11 cellular contexts compared by ENCODE assay signal in genomic region chr19:57436392-57436791, GRCh38. TPM values are rescaled to one million over a fixed set of nuclear protein-coding genes. Genes with fewer than 3 reads are reported as not detected.
DNase-seq lines count a peak whose midpoint lies in the region; ATAC-seq and TF ChIP-seq lines count a peak whose summit lies in the region.
"Had no signal": no experiment of that assay in that cellular context is flagged by ENCODE, and none has a peak within 500 bp of the region (broad histone marks: within the 10 kb centered on the region; RNA-seq: fewer than 3 reads in every experiment).

No MANE protein-coding gene starts in this region.

- H3F3A ChIP-seq in PC-9 (ENCODE audit: insufficient read depth, low read depth) = peaks cover 3% of the 10 kb centered on the region; the same call in 1 of the 2 replicates

- intact Hi-C loops in PC-9 (cut with micrococcal nuclease; ENCODE audit: unreplicated experiment) = no loop called here

- DNase-seq in GM06990 (ENCODE audit: extremely low read depth, insufficient read length) = no peak
- no peak for DNase-seq in PC-9
- DNase-seq in MV-4-11 (lab: John Stamatoyannopoulos, UW) = no peak
- DNase-seq in NAMALWA (ENCODE audit: low spot score) = no peak
- DNase-seq in NCI-H345 (lab: John Stamatoyannopoulos, UW) = no peak
- DNase-seq: mucosa of descending colon, NCI-H1092, tibial artery had no signal

- no peaks in the 10 kb centered on the region for H3K9me2 ChIP-seq in PC-9 (ENCODE audit: insufficient read depth)

- H2AFZ ChIP-seq in PC-9 = no peak overlapping the region
- no peak overlapping the region for H2AFZ ChIP-seq in neuron (ENCODE audit: low read depth, low read length)

- peak overlapping the region; percentile 75 for H3K4me2 ChIP-seq in PC-9

- CTCF ChIA-PET in PC-9 (lab: Charles Lee) = no interaction called here

- no peak overlapping the region for H3K27ac ChIP-seq in PC-9

- H3K79me2 ChIP-seq in PC-9 (ENCODE audit: low read depth) = peaks cover 52% of the 10 kb centered on the region

- H4K20me1 ChIP-seq in PC-9 (ENCODE audit: insufficient read depth) = no peaks in the 10 kb centered on the region

- TF ChIP-seq CTCF in GM06990 (IDR thresholded peaks at IDR 0.05; ENCODE audit: insufficient read depth, low read length, poor library complexity, severe bottlenecking) (no peak), PC-9 (conservative IDR thresholded peaks at IDR 0.05) (no peak)

- POLR2A ChIA-PET in PC-9 (lab: Charles Lee; ENCODE audit: unreplicated experiment) = interaction anchor here (0.6 kb wide), 1 partner anchor 47 kb away, joined by 5 read pairs; the partner anchor contains the start of gene ZNF548

- peak overlapping the region; percentile 12 for H3K9ac ChIP-seq in endocrine pancreas (ENCODE audit: control insufficient read depth, insufficient read depth, low read length)

- H3K4me3 ChIP-seq in GM06990 (replicated peaks; ENCODE audit: low read depth, low read length) = peak overlapping the region; percentile 85
- H3K4me3 ChIP-seq in PC-9 = peak overlapping the region; percentile 81
- peak overlapping the region; percentile 77 for H3K4me3 ChIP-seq in endocrine pancreas (ENCODE audit: control insufficient read depth, insufficient read depth, low read length)
- peak overlapping the region; percentile 66 for H3K4me3 ChIP-seq in neuron (ENCODE audit: low read length)

- H3K9me3 ChIP-seq in PC-9 (ENCODE audit: insufficient read depth, low read depth) = 0 out of 2 replicates have a peak, but pooled peaks cover 3% of the 10 kb centered on the region
- no peaks in the 10 kb centered on the region for H3K9me3 ChIP-seq in endocrine pancreas (ENCODE audit: control insufficient read depth, low read length)
- H3K9me3 ChIP-seq in neuron (ENCODE audit: low read length) = peaks cover 21% of the 10 kb centered on the region

- BruUV-seq in PC-9 (replicated peaks; lab: Mats Ljungman, UMichigan) = no TSS peak

- H3K4me1 ChIP-seq in PC-9 (replicated peaks; ENCODE audit: insufficient read depth) (peaks cover 16% of the 10 kb centered on the region), endocrine pancreas (ENCODE audit: control insufficient read depth, insufficient read depth, low read length) (peaks cover 6% of the 10 kb centered on the region), neuron (ENCODE audit: insufficient read depth, low read length) (peaks cover 8% of the 10 kb centered on the region)

- H3K27me3 ChIP-seq in GM06990 (replicated peaks; ENCODE audit: control insufficient read depth, insufficient read depth, low read length) = no peaks in the 10 kb centered on the region
- no peaks in the 10 kb centered on the region for H3K27me3 ChIP-seq in PC-9 (ENCODE audit: insufficient read depth, low read depth)
- H3K27me3 ChIP-seq in endocrine pancreas (ENCODE audit: control insufficient read depth, insufficient read depth, low read length) = no peaks in the 10 kb centered on the region
- H3K27me3 ChIP-seq in neuron (ENCODE audit: insufficient read depth, low read length) = no peaks in the 10 kb centered on the region
- H3K27me3 ChIP-seq: tibial artery had no signal

- no peaks in the 10 kb centered on the region; the same call in none of the 2 replicates for H3K36me3 ChIP-seq in GM06990 (ENCODE audit: control insufficient read depth, insufficient read depth, low read length)
- H3K36me3 ChIP-seq in PC-9 (ENCODE audit: low read depth) = peaks cover 14% of the 10 kb centered on the region
- peaks cover under 1% of the 10 kb centered on the region for H3K36me3 ChIP-seq in endocrine pancreas (ENCODE audit: control insufficient read depth, insufficient read depth, low read length)
- peaks cover 20% of the 10 kb centered on the region for H3K36me3 ChIP-seq in neuron (ENCODE audit: insufficient read depth, low read length)

- no peak for ATAC-seq in HG02571 (IDR thresholded peaks at IDR 0.05; ENCODE audit: unreplicated experiment)

RNA-seq across cellular contexts. Expression of gene ZNF749, which starts 1.3 kb away (rescaled TPM):
- 17.9 and 19.4 TPM in 2 replicates for total RNA-seq in PC-9 (2021)

RNA-seq across cellular contexts. Expression of gene VN1R1, which starts 20.5 kb away (rescaled TPM):
- total RNA-seq in PC-9 (2021) = 0.70 and 0.98 TPM in 2 replicates

RNA-seq across cellular contexts. Expression of gene ZNF17, which starts 25.4 kb away (rescaled TPM):
- 10.5 TPM in 2 replicates for total RNA-seq in PC-9 (2021)

RNA-seq across cellular contexts. Expression of gene ZNF772, which starts 41.0 kb away (rescaled TPM):
- total RNA-seq in PC-9 (2021) = 8.3 and 9.1 TPM in 2 replicates

RNA-seq across cellular contexts. Expression of gene ZNF548, which starts 46.7 kb away (rescaled TPM):
- total RNA-seq in PC-9 (2021) = 18.0 and 18.2 TPM in 2 replicates
